ENCODE assay signal across 8 cellular contexts in genomic region chr16:74296465-74297295, GRCh38. TPM values are rescaled to one million over a fixed set of nuclear protein-coding genes. Genes with fewer than 3 reads are reported as not detected.
DNase-seq lines count a peak whose midpoint lies in the region; ATAC-seq and TF ChIP-seq lines count a peak whose summit lies in the region.

Gene PSMD7, plus strand, starts transcription at chr16:74296814. Its CDS starts 101 bp downstream, at chr16:74296915.

- peak; percentile 85 for TF ChIP-seq POLR2A in GM15510 (IDR thresholded peaks at IDR 0.05; ENCODE audit: borderline replicate concordance, extremely low read depth, insufficient read length)
- peak in 3 of 4 donors; percentile 67 to 94 (median 92) for TF ChIP-seq POLR2A in upper lobe of left lung (IDR thresholded peaks at IDR 0.05)

- H3K27ac ChIP-seq in upper lobe of left lung: peak within 1 kb of the TSS; percentile 90 to 97 (median 95)

- ATAC-seq in HG02870 (IDR thresholded peaks at IDR 0.05; ENCODE audit: unreplicated experiment) (peak; percentile 92), left cardiac atrium (peak; percentile 97 to 98), upper lobe of left lung (ENCODE audit: low FRiP score in 2 of 2) (peak; percentile 97 to 99)

- peaks cover 21% of the 10 kb centered on the region for H3K4me1 Mint-ChIP-seq in T-helper 1 cell treated with Interleukin-12 subunit alpha and Interleukin-12 subunit beta and Interleukin-4 antibody, amounts not matched to agents 30 μg/mL and 1 μg/mL, for 36 hours (ENCODE audit: low read depth)

- WGBS in upper lobe of left lung, 2 donors: 0 to 1% methylated on average over 31 to 50 of the region's 71 CpGs

- peak; percentile 89 for DNase-seq in NCI-H146 (lab: John Stamatoyannopoulos, UW)
- DNase-seq in amniotic stem cell (lab: John Stamatoyannopoulos, UW): peak; percentile 82
- peak; percentile 94 for DNase-seq in left cardiac atrium
- DNase-seq in posterior vena cava (ENCODE audit: low spot score): peak; percentile 98
- DNase-seq in upper lobe of left lung: peak; percentile 92 to 97

- H3K36me3 ChIP-seq in upper lobe of left lung: peaks cover 10 to 28% (median 22%) of the 10 kb centered on the region in 4 donors

- H3K27me3 Mint-ChIP-seq in T-helper 1 cell treated with Interleukin-12 subunit alpha and Interleukin-12 subunit beta and Interleukin-4 antibody, amounts not matched to agents 30 μg/mL and 1 μg/mL, for 36 hours (ENCODE audit: low read depth): no peaks in the 10 kb centered on the region

- H3K4me1 ChIP-seq in upper lobe of left lung: peaks cover 23 to 33% (median 26%) of the 10 kb centered on the region in 4 donors

- H3K27ac Mint-ChIP-seq in T-helper 1 cell treated with Interleukin-12 subunit alpha and Interleukin-12 subunit beta and Interleukin-4 antibody, amounts not matched to agents 30 μg/mL and 1 μg/mL, for 36 hours: peak within 1 kb of the TSS; percentile 98

- peak in 1 of 4 donors; percentile 24 for TF ChIP-seq EP300 in upper lobe of left lung (IDR thresholded peaks at IDR 0.05)

- H3K9me3 ChIP-seq in upper lobe of left lung: peaks cover 2 to 4% (median 3%) of the 10 kb centered on the region in 4 donors

- H3K27me3 ChIP-seq in upper lobe of left lung: no peaks in the 10 kb centered on the region

- peak within 1 kb of the TSS; percentile 76 to 84 (median 78) for H3K4me3 ChIP-seq in upper lobe of left lung

- intact Hi-C loops in left cardiac atrium (cut with DNase I) (no loop called here), posterior vena cava (cut with DNase I) (no loop called here)

- H3K9me3 Mint-ChIP-seq in T-helper 1 cell treated with Interleukin-12 subunit alpha and Interleukin-12 subunit beta and Interleukin-4 antibody, amounts not matched to agents 30 μg/mL and 1 μg/mL, for 36 hours: peaks cover 5% of the 10 kb centered on the region

- peak within 1 kb of the TSS; percentile 97 for H3K4me3 Mint-ChIP-seq in T-helper 1 cell treated with Interleukin-12 subunit alpha and Interleukin-12 subunit beta and Interleukin-4 antibody, amounts not matched to agents 30 μg/mL and 1 μg/mL, for 36 hours

- peak in 3 of 6 experiments; percentile 4 to 24 (median 7) for TF ChIP-seq CTCF in upper lobe of left lung (IDR thresholded peaks at IDR 0.05)

- H3K36me3 Mint-ChIP-seq in T-helper 1 cell treated with Interleukin-12 subunit alpha and Interleukin-12 subunit beta and Interleukin-4 antibody, amounts not matched to agents 30 μg/mL and 1 μg/mL, for 36 hours (ENCODE audit: low read depth): peaks cover 13% of the 10 kb centered on the region

RNA-seq across cellular contexts. Expression of gene PSMD7, which starts in this region (rescaled TPM):
- total RNA-seq in left cardiac atrium (100 to 1,000 TPM in 1 of 2 donors, 10 to 100 TPM in 1; 89.5 to 102 TPM), posterior vena cava (10 to 100 TPM; 68.4 to 83.4 TPM), upper lobe of left lung (10 to 100 TPM; 23.0 to 89.6 (median 59.8) TPM)

Comparison
In these comparisons a context has a peak if more than half of its experiments do, and no peak if none do; other contexts are left out.
1. Peak in every context shown above with its lines: DNase-seq, ATAC-seq, H3K4me3 ChIP-seq and H3K27ac ChIP-seq.